Comparison of ENCODE assay signal across 7 cellular contexts in genomic region chr4:156971623-156972369, GRCh38. TPM values are rescaled to one million over a fixed set of nuclear protein-coding genes. Genes with fewer than 3 reads are reported as not detected.
DNase-seq lines count a peak whose midpoint lies in the region; FAIRE-seq and TF ChIP-seq lines count a peak whose summit lies in the region.

Gene PDGFC (minus strand): TSS chr4:156971799. CDS start chr4:156970903, 896 bp downstream.

- peak; percentile 8 for FAIRE-seq in endothelial cell of umbilical vein (lab: Jason Lieb, UNC)

- H3K9me1 ChIP-seq in endothelial cell of umbilical vein (replicated peaks; ENCODE audit: control insufficient read depth, extremely low read depth, insufficient read depth, low read length), result no peaks in the 10 kb centered on the region

- peaks cover 27% of the 10 kb centered on the region for H3K79me2 ChIP-seq in endothelial cell of umbilical vein (ENCODE audit: control insufficient read depth, insufficient read depth, low read length)

- H3K4me1 ChIP-seq in endothelial cell of umbilical vein (ENCODE audit: control insufficient read depth, extremely low read depth, insufficient read depth, low read length), result peaks cover 41% of the 10 kb centered on the region

- no peaks in the 10 kb centered on the region for H3K27me3 ChIP-seq in endothelial cell of umbilical vein (ENCODE audit: control insufficient read depth in 2 of 2, insufficient read depth in 2 of 2, low read length in 2 of 2)

- peak within 1 kb of the TSS; percentile 18 to 71 (median 53) for H3K4me3 ChIP-seq in endothelial cell of umbilical vein (replicated peaks in 1 of 3; ENCODE audit: insufficient read depth in 1 of 3, low read depth in 1 of 3, low read length in 3 of 3)

- TF ChIP-seq CTCF in GM10266 (IDR thresholded peaks at IDR 0.05; ENCODE audit: control insufficient read depth, insufficient read depth, low read depth, missing control alignments) (peak; percentile 7), endothelial cell of umbilical vein (IDR thresholded peaks at IDR 0.05; ENCODE audit: extremely low read depth in 1 of 2, insufficient read depth in 1 of 2, low read depth in 1 of 2, low read length in 2 of 2) (peak; percentile 40 to 68), subcutaneous adipose tissue (IDR thresholded peaks at IDR 0.05; ENCODE audit: low read depth) (no peak)

- DNase-seq in GM10266 (ENCODE audit: extremely low spot score), result peak; percentile 53
- peak in 71 of 76 experiments; percentile 3 to 79 (median 53) for DNase-seq in HUDEP-2 (lab: John Stamatoyannopoulos, UW; ENCODE audit: unreplicated experiment in 76 of 76)
- peak; percentile 8 for DNase-seq in SW480 (ENCODE audit: low spot score)
- DNase-seq in endothelial cell of umbilical vein (ENCODE audit: low read depth, low spot score), result peak; percentile 75
- DNase-seq in lung microvascular endothelial cell (ENCODE audit: low read depth in 2 of 2), result peak; percentile 70 to 85
- no peak for DNase-seq in effector CD8-positive, alpha-beta T cell (lab: John Stamatoyannopoulos, UW)

- H3K27ac ChIP-seq in endothelial cell of umbilical vein (ENCODE audit: insufficient read depth, low read depth, low read length), result peak within 1 kb of the TSS; percentile 12

- H3K36me3 ChIP-seq in endothelial cell of umbilical vein (ENCODE audit: control insufficient read depth in 2 of 2, extremely low read depth in 1 of 2, insufficient read depth in 2 of 2, low read length in 2 of 2), result no peaks in the 10 kb centered on the region

- BruUV-seq in endothelial cell of umbilical vein (replicated peaks; lab: Mats Ljungman, UMichigan), result no TSS peak

- dilution Hi-C loops in endothelial cell of umbilical vein (cut with MboI; ENCODE audit: extremely low pct_ligation_motif_present, low sequenced_read_pairs), result no loop called here

- CTCF ChIA-PET in endothelial cell of umbilical vein (lab: Charles Lee), result interaction anchor here (0.8 to 7.0 kb wide), 17 partner anchors 10 to 1007 kb away, joined by 3 to 203 read pairs (median 5); no protein-coding TSS in a partner anchor

- H2AFZ ChIP-seq in endothelial cell of umbilical vein (ENCODE audit: low read depth, low read length), result peak within 1 kb of the TSS; percentile 27

- peak within 1 kb of the TSS; percentile 87 for H3K9ac ChIP-seq in endothelial cell of umbilical vein (replicated peaks; ENCODE audit: extremely low read depth, insufficient read depth, low read length)

- no peaks in the 10 kb centered on the region for H4K20me1 ChIP-seq in endothelial cell of umbilical vein (replicated peaks; ENCODE audit: control insufficient read depth, extremely low read depth, insufficient read depth, low read length)

- POLR2A ChIA-PET in endothelial cell of umbilical vein (lab: Charles Lee), result no interaction called here

- no peak for TF ChIP-seq POLR2A in endothelial cell of umbilical vein (IDR thresholded peaks at IDR 0.05; ENCODE audit: low read depth, low read length)

- H3K4me2 ChIP-seq in endothelial cell of umbilical vein (ENCODE audit: insufficient read depth, low read length), result peak within 1 kb of the TSS; percentile 80

- intact Hi-C loops in endothelial cell of umbilical vein (cut with micrococcal nuclease), result loop anchor here (1.0 to 5.0 kb wide), 6 partner anchors 28 to 1019 kb away; partner anchors contain the start of gene CTSO

- no peaks in the 10 kb centered on the region for H3K9me3 ChIP-seq in endothelial cell of umbilical vein (replicated peaks; ENCODE audit: control insufficient read depth, insufficient read depth, low read length)

TF ChIP-seq in endothelial cell of umbilical vein, 7 proteins besides CTCF, POLR2A, EP300 and RAD21:
- TF ChIP-seq MYC (IDR thresholded peaks at IDR 0.05; ENCODE audit: low read depth, low read length) (no peak), MAX (IDR thresholded peaks at IDR 0.05; ENCODE audit: insufficient read depth, insufficient read length) (no peak), POLR2AphosphoS5 (IDR thresholded peaks at IDR 0.05; ENCODE audit: insufficient read depth, low read depth, low read length) (no peak), FOS (IDR thresholded peaks at IDR 0.05; ENCODE audit: borderline replicate concordance, insufficient read depth, low read length) (no peak), GATA2 (IDR thresholded peaks at IDR 0.05; ENCODE audit: insufficient read depth, insufficient read length, low read depth, low read length) (no peak), JUN (IDR thresholded peaks at IDR 0.05; ENCODE audit: borderline replicate concordance, insufficient read depth, insufficient read length, low read depth) (no peak), EZH2 (IDR thresholded peaks at IDR 0.05; ENCODE audit: borderline replicate concordance, low read depth, low read length, severe bottlenecking) (no peak)

RNA-seq across cellular contexts. Expression of gene PDGFC, which starts in this region (rescaled TPM):
- total RNA-seq in endothelial cell of umbilical vein (5.3 and 6.7 TPM in 2 replicates), lung microvascular endothelial cell (15.3 and 38.1 TPM in 2 replicates), subcutaneous adipose tissue (10 to 100 TPM; 29.0 to 47.8 (median 38.1) TPM)
- 1.9 and 2.7 TPM in 2 replicates for polyA plus RNA-seq in endothelial cell of umbilical vein
- 3.2 and 3.4 TPM in 2 replicates for polyA plus RNA-seq in endothelial cell of umbilical vein (2011; cell fraction: cytosol; rRNA removed)
- 5.7 and 6.3 TPM in 2 replicates for polyA plus RNA-seq in endothelial cell of umbilical vein (2011; cell fraction: nucleus; rRNA removed)
- 9.2 and 15.9 TPM in 2 replicates for polyA plus RNA-seq in endothelial cell of umbilical vein (2012)
- 10.5 and 17.8 TPM in 2 replicates for polyA minus RNA-seq in endothelial cell of umbilical vein
- polyA minus RNA-seq in endothelial cell of umbilical vein (2011; cell fraction: cytosol; rRNA and poly(A)+ RNA removed), result not detected
- polyA minus RNA-seq in endothelial cell of umbilical vein (2011; cell fraction: nucleus; rRNA and poly(A)+ RNA removed), result 25.2 and 29.9 TPM in 2 replicates
